Comparison of ENCODE assay signal across 14 cellular contexts in genomic region chr1:25615172-25615541, GRCh38. TPM values are rescaled to one million over a fixed set of nuclear protein-coding genes. Genes with fewer than 3 reads are reported as not detected.
A peak's percentile ranks its signal among the peaks of the same experiment; 100 is the strongest.
DNase-seq lines count a peak whose midpoint lies in the region; ATAC-seq and TF ChIP-seq lines count a peak whose summit lies in the region.
"Had no signal": no experiment of that assay in that cellular context is flagged by ENCODE, and none has a peak within 500 bp of the region (broad histone marks: within the 10 kb centered on the region; RNA-seq: fewer than 3 reads in every experiment).

No MANE protein-coding gene starts in this region.

- peak overlapping the region; percentile 66 to 75 for H3K4me3 Mint-ChIP-seq in activated T-cell treated with anti-CD3 and anti-CD28 coated beads, Interleukin-2, amount 50 U/mL, for 72 hours
- peak overlapping the region; percentile 40 to 77 (median 70) for H3K4me3 Mint-ChIP-seq in T-cell
- H3K4me3 Mint-ChIP-seq in immature natural killer cell: peak overlapping the region; percentile 74 to 83 (median 79)
- peak overlapping the region; percentile 43 to 76 for H3K4me3 Mint-ChIP-seq in stimulated activated naive CD8-positive, alpha-beta T cell treated with anti-CD3 and anti-CD28 coated beads, Interleukin-15, amount 100 ng/mL, for 72 hours

- peaks cover 46% of the 10 kb centered on the region for H3K4me1 Mint-ChIP-seq in activated T-cell treated with anti-CD3 and anti-CD28 coated beads, Interleukin-2, amount 50 U/mL, for 72 hours (ENCODE audit: low read depth)
- H3K4me1 Mint-ChIP-seq in T-cell (peaks cover 44 to 46% (median 45%) of the 10 kb centered on the region in 3 donors), immature natural killer cell (peaks cover 48 to 51% of the 10 kb centered on the region in 2 donors)
- peaks cover 67% of the 10 kb centered on the region for H3K4me1 Mint-ChIP-seq in stimulated activated naive CD8-positive, alpha-beta T cell treated with anti-CD3 and anti-CD28 coated beads, Interleukin-15, amount 100 ng/mL, for 72 hours

- peaks cover 16% of the 10 kb centered on the region for H3K27me3 Mint-ChIP-seq in activated T-cell treated with anti-CD3 and anti-CD28 coated beads, Interleukin-2, amount 50 U/mL, for 72 hours (ENCODE audit: low read depth)
- H3K27me3 Mint-ChIP-seq in T-cell: peaks cover 0 to 2% of the 10 kb centered on the region in 2 donors
- peaks cover 12 to 28% (median 16%) of the 10 kb centered on the region in 3 donors for H3K27me3 Mint-ChIP-seq in immature natural killer cell (ENCODE audit: low read depth in 3 of 3)
- H3K27me3 Mint-ChIP-seq in stimulated activated naive CD8-positive, alpha-beta T cell treated with anti-CD3 and anti-CD28 coated beads, Interleukin-15, amount 100 ng/mL, for 72 hours: peaks cover 21% of the 10 kb centered on the region

- no peak overlapping the region for H3K4me3 ChIP-seq in BE2C (ENCODE audit: low read depth, low read length)

- DNase-seq in activated T-cell treated with anti-CD3 and anti-CD28 coated beads, Interleukin-2, amount 50 U/mL, for 72 hours: peak in 1 of 2 donors; percentile 14
- no peak for DNase-seq in activated T-cell treated with anti-CD3 and anti-CD28 coated beads, Interleukin-2, amount 50 U/mL, for 48 hours
- no peak for DNase-seq in T-cell
- peak in 2 of 3 donors; percentile 17 to 28 for DNase-seq in immature natural killer cell
- peak in 1 of 2 donors; percentile 23 for DNase-seq in stimulated activated naive CD8-positive, alpha-beta T cell treated with anti-CD3 and anti-CD28 coated beads, Interleukin-15, amount 100 ng/mL, for 72 hours
- DNase-seq in glomerular visceral epithelial cell (ENCODE audit: extremely low spot score): no peak
- no peak for DNase-seq in BE2C
- DNase-seq: ACHN; activated CD4-positive, alpha-beta T cell treated with anti-CD3 and anti-CD28 coated beads for 4 hours; activated naive CD4-positive, alpha-beta T cell treated with Interleukin-2 at 50 U/mL for 16 hours; DMS153; nucleus accumbens; upper lobe of left lung had no signal

- TF ChIP-seq CTCF in BE2C (IDR thresholded peaks at IDR 0.05; ENCODE audit: low read depth, low read length): no peak

- peaks cover 0 to 2% of the 10 kb centered on the region in 2 donors for H3K36me3 Mint-ChIP-seq in activated T-cell treated with anti-CD3 and anti-CD28 coated beads, Interleukin-2, amount 50 U/mL, for 72 hours (ENCODE audit: insufficient read depth in 2 of 2)
- H3K36me3 Mint-ChIP-seq in T-cell (no peaks in the 10 kb centered on the region), immature natural killer cell (no peaks in the 10 kb centered on the region)

- H3K4me1 ChIP-seq in BE2C: no peaks in the 10 kb centered on the region; the same call in none of the 2 replicates

- no peak overlapping the region for H3K27ac Mint-ChIP-seq in activated T-cell treated with anti-CD3 and anti-CD28 coated beads, Interleukin-2, amount 50 U/mL, for 72 hours
- H3K27ac Mint-ChIP-seq in T-cell: peak overlapping the region; percentile 35 to 84
- H3K27ac Mint-ChIP-seq in immature natural killer cell: peak overlapping the region; percentile 75 to 88 (median 86)
- H3K27ac Mint-ChIP-seq in stimulated activated naive CD8-positive, alpha-beta T cell treated with anti-CD3 and anti-CD28 coated beads, Interleukin-15, amount 100 ng/mL, for 72 hours: no peak overlapping the region

- CTCF ChIA-PET in T-cell (lab: Charles Lee): no interaction called here

- POLR2A ChIA-PET in T-cell (lab: Charles Lee): no interaction called here

- no peaks in the 10 kb centered on the region for H3K36me3 ChIP-seq in BE2C
- H3K36me3 ChIP-seq: upper lobe of left lung had no signal

- no peak for ATAC-seq in activated T-cell treated with anti-CD3 and anti-CD28 coated beads, Interleukin-2, amount 50 U/mL, for 72 hours (replicated peaks in 1 of 2)
- ATAC-seq in T-cell (replicated peaks in 1 of 4) (no peak), HG03571 (IDR thresholded peaks at IDR 0.05; ENCODE audit: unreplicated experiment) (no peak)
- ATAC-seq in stimulated activated naive CD8-positive, alpha-beta T cell treated with anti-CD3 and anti-CD28 coated beads, Interleukin-15, amount 100 ng/mL, for 72 hours: no peak

- no peaks in the 10 kb centered on the region for H3K9me3 ChIP-seq in BE2C
- H3K9me3 ChIP-seq: upper lobe of left lung had no signal

- H3K27me3 ChIP-seq in BE2C: no peaks in the 10 kb centered on the region

- H3K9me3 Mint-ChIP-seq in activated T-cell treated with anti-CD3 and anti-CD28 coated beads, Interleukin-2, amount 50 U/mL, for 72 hours: no peaks in the 10 kb centered on the region
- H3K9me3 Mint-ChIP-seq in T-cell: no peaks in the 10 kb centered on the region
- H3K9me3 Mint-ChIP-seq in immature natural killer cell: no peaks in the 10 kb centered on the region
- no peaks in the 10 kb centered on the region for H3K9me3 Mint-ChIP-seq in stimulated activated naive CD8-positive, alpha-beta T cell treated with anti-CD3 and anti-CD28 coated beads, Interleukin-15, amount 100 ng/mL, for 72 hours

RNA-seq across cellular contexts. Expression of gene MAN1C1, which starts 1.4 kb away (rescaled TPM):
- 10 to 100 TPM in 1 of 2 donors, 1 to 10 TPM in 1; 9.4 to 13.3 TPM for total RNA-seq in activated T-cell treated with anti-CD3 and anti-CD28 coated beads, Interleukin-2, amount 50 U/mL, for 72 hours
- total RNA-seq in T-cell: 10 to 100 TPM; 57.5 to 90.5 (median 65.5) TPM
- polyA plus RNA-seq in immature natural killer cell: 1 to 10 TPM in 2 of 3 donors, under 1 TPM in 1; 0.48 to 2.8 (median 1.2) TPM
- polyA plus RNA-seq in BE2C (2012; ENCODE audit: insufficient read depth, insufficient read length, low read depth): 0.88 TPM

Comparison
In these comparisons a context has a peak if more than half of its experiments do, and no peak if none do; other contexts are left out.
1. DNase-seq: peak in immature natural killer cell (2 of 3); none in activated T-cell treated with anti-CD3 and anti-CD28 coated beads, Interleukin-2, amount 50 U/mL, for 48 hours (0 of 2), T-cell (0 of 34), glomerular visceral epithelial cell (single experiment) and BE2C (single experiment).
2. H3K27ac Mint-ChIP-seq: peak in T-cell (2 of 2) and immature natural killer cell (6 of 6); none in activated T-cell treated with anti-CD3 and anti-CD28 coated beads, Interleukin-2, amount 50 U/mL, for 72 hours (single experiment) and stimulated activated naive CD8-positive, alpha-beta T cell treated with anti-CD3 and anti-CD28 coated beads, Interleukin-15, amount 100 ng/mL, for 72 hours (0 of 2).
3. RNA of gene MAN1C1, which starts 1.4 kb away (total RNA-seq): 57.5 to 90.5 TPM in T-cell; 9.4 to 13.3 TPM in activated T-cell treated with anti-CD3 and anti-CD28 coated beads, Interleukin-2, amount 50 U/mL, for 72 hours; every median in the first group is over 4 times any median in the second.
4. Peak in every context shown above with its lines, with median percentiles within 50 percentile points of each other: H3K4me3 Mint-ChIP-seq.